In genomic region chrX:19785647-19786046, GRCh38 we compare ENCODE assay signal across 17 cellular contexts.
DNase-seq lines count a peak whose midpoint lies in the region; ATAC-seq, FAIRE-seq and TF ChIP-seq lines count a peak whose summit lies in the region.
"Had no signal": no experiment of that assay in that cellular context is flagged by ENCODE, and none has a peak within 500 bp of the region (broad histone marks: within the 10 kb centered on the region; RNA-seq: fewer than 3 reads in every experiment).

No MANE protein-coding gene starts in this region.

- H3K27ac ChIP-seq in astrocyte (ENCODE audit: low read depth, low read length) = no peak overlapping the region
- H3K27ac ChIP-seq in testis = no peak overlapping the region
- no peak overlapping the region for H3K27ac ChIP-seq in aorta (ENCODE audit: low read depth in 1 of 2, low read length in 2 of 2)
- H3K27ac ChIP-seq: gastrocnemius medialis, stomach, VCaP had no signal

- H3K4me2 ChIP-seq in astrocyte (ENCODE audit: low read length) = no peak overlapping the region
- H3K4me2 ChIP-seq: GM23338 had no signal

- no peak for TF ChIP-seq POLR2A in testis (IDR thresholded peaks at IDR 0.05)

- H3K36me3 Mint-ChIP-seq in activated CD4-positive, alpha-beta memory T cell treated with anti-CD3 and anti-CD28 coated beads, Interleukin-2, amount 10 ng/mL, durations not matched to agents 7 days and 5 days (ENCODE audit: low read depth) = peaks cover 78% of the 10 kb centered on the region
- H3K36me3 Mint-ChIP-seq in astrocyte (ENCODE audit: low read depth, unreplicated experiment) = peaks cover 6% of the 10 kb centered on the region
- H3K36me3 Mint-ChIP-seq in stimulated activated naive B cell treated with anti-CD40 and anti-IgM and Interleukin-4, amounts not matched to agents 10 μg/mL and 1 μg/mL and 100 μg/mL, for 72 hours = peaks cover 19 to 25% of the 10 kb centered on the region in 2 donors

- no peak overlapping the region for H3K9ac ChIP-seq in astrocyte (ENCODE audit: low read length)

- no peaks in the 10 kb centered on the region for H3K79me2 ChIP-seq in astrocyte (ENCODE audit: insufficient read depth, low read length)

- H3K4me3 Mint-ChIP-seq in activated CD4-positive, alpha-beta memory T cell treated with anti-CD3 and anti-CD28 coated beads, Interleukin-2, amount 10 ng/mL, durations not matched to agents 7 days and 5 days = no peak overlapping the region
- H3K4me3 Mint-ChIP-seq in astrocyte (ENCODE audit: unreplicated experiment) = no peak overlapping the region
- no peak overlapping the region for H3K4me3 Mint-ChIP-seq in stimulated activated naive B cell treated with anti-CD40 and anti-IgM and Interleukin-4, amounts not matched to agents 10 μg/mL and 1 μg/mL and 100 μg/mL, for 72 hours
- H3K4me3 Mint-ChIP-seq: GM23338, nephron had no signal

- H3K36me3 ChIP-seq in astrocyte (ENCODE audit: insufficient read depth, low read length) = no peaks in the 10 kb centered on the region
- H3K36me3 ChIP-seq in testis (ENCODE audit: low read depth, missing control alignments) = no peaks in the 10 kb centered on the region
- no peaks in the 10 kb centered on the region for H3K36me3 ChIP-seq in aorta (ENCODE audit: control insufficient read depth in 1 of 2, insufficient read depth in 2 of 2, low read length in 1 of 2)
- H3K36me3 ChIP-seq: gastrocnemius medialis, stomach had no signal

- peak; percentile 37 to 39 for ATAC-seq in stimulated activated naive B cell treated with anti-CD40 and anti-IgM and Interleukin-4, amounts not matched to agents 10 μg/mL and 1 μg/mL and 100 μg/mL, for 72 hours (replicated peaks)
- ATAC-seq in HG03520 (IDR thresholded peaks at IDR 0.05; ENCODE audit: unreplicated experiment) (no peak), aorta (ENCODE audit: low FRiP score) (no peak)
- ATAC-seq: gastrocnemius medialis, GM23338 had no signal

- H3K9me3 ChIP-seq in astrocyte (ENCODE audit: insufficient read depth, low read depth, low read length) (no peaks in the 10 kb centered on the region), testis (no peaks in the 10 kb centered on the region), aorta (ENCODE audit: control insufficient read depth, low read length) (no peaks in the 10 kb centered on the region)
- H3K9me3 ChIP-seq: gastrocnemius medialis, stomach had no signal

- H3K27me3 ChIP-seq in astrocyte (ENCODE audit: insufficient read depth, low read length) (no peaks in the 10 kb centered on the region), testis (no peaks in the 10 kb centered on the region), aorta (ENCODE audit: control insufficient read depth in 1 of 2, insufficient read depth in 2 of 2, low read length in 1 of 2) (no peaks in the 10 kb centered on the region)
- H3K27me3 ChIP-seq: gastrocnemius medialis, stomach had no signal

- H3K27me3 Mint-ChIP-seq in activated CD4-positive, alpha-beta memory T cell treated with anti-CD3 and anti-CD28 coated beads, Interleukin-2, amount 10 ng/mL, durations not matched to agents 7 days and 5 days = no peaks in the 10 kb centered on the region
- no peaks in the 10 kb centered on the region for H3K27me3 Mint-ChIP-seq in astrocyte (ENCODE audit: low read depth, unreplicated experiment)
- no peaks in the 10 kb centered on the region for H3K27me3 Mint-ChIP-seq in stimulated activated naive B cell treated with anti-CD40 and anti-IgM and Interleukin-4, amounts not matched to agents 10 μg/mL and 1 μg/mL and 100 μg/mL, for 72 hours

- no peaks in the 10 kb centered on the region for H3K4me1 ChIP-seq in astrocyte (ENCODE audit: insufficient read depth, low read length)
- H3K4me1 ChIP-seq in testis = no peaks in the 10 kb centered on the region
- H3K4me1 ChIP-seq in aorta (ENCODE audit: control insufficient read depth in 1 of 2, insufficient read depth in 2 of 2, low read length in 2 of 2) = no peaks in the 10 kb centered on the region
- H3K4me1 ChIP-seq: gastrocnemius medialis, stomach had no signal

- WGBS in testis, 2 donors = 67 to 76% methylated on average over 1 of the region's 1 CpG
- 76 to 92% methylated on average over 1 of the region's 1 CpG for WGBS in aorta, 2 donors

- H3K27ac Mint-ChIP-seq in activated CD4-positive, alpha-beta memory T cell treated with anti-CD3 and anti-CD28 coated beads, Interleukin-2, amount 10 ng/mL, durations not matched to agents 7 days and 5 days = peak overlapping the region; percentile 59
- no peak overlapping the region for H3K27ac Mint-ChIP-seq in astrocyte (ENCODE audit: unreplicated experiment)
- peak overlapping the region; percentile 57 for H3K27ac Mint-ChIP-seq in stimulated activated naive B cell treated with anti-CD40 and anti-IgM and Interleukin-4, amounts not matched to agents 10 μg/mL and 1 μg/mL and 100 μg/mL, for 72 hours
- H3K27ac Mint-ChIP-seq: GM23338, nephron had no signal

- TF ChIP-seq CTCF in astrocyte (IDR thresholded peaks at IDR 0.05; ENCODE audit: insufficient read depth, low read depth, low read length) (no peak), testis (IDR thresholded peaks at IDR 0.05) (no peak)

- H3K4me3 ChIP-seq in astrocyte (ENCODE audit: insufficient read depth, low read depth, low read length) (no peak overlapping the region), testis (no peak overlapping the region), aorta (ENCODE audit: low read length in 2 of 2) (no peak overlapping the region)
- H3K4me3 ChIP-seq: gastrocnemius medialis, GM23338, lung, stomach had no signal

- CTCF ChIA-PET in activated CD4-positive, alpha-beta memory T cell treated with anti-CD3 and anti-CD28 coated beads, Interleukin-2, amount 10 ng/mL, durations not matched to agents 7 days and 5 days (lab: Charles Lee) = no interaction called here

- POLR2A ChIA-PET in activated CD4-positive, alpha-beta memory T cell treated with anti-CD3 and anti-CD28 coated beads, Interleukin-2, amount 10 ng/mL, durations not matched to agents 7 days and 5 days (lab: Charles Lee) = interaction anchor here (1.6 to 2.0 kb wide), 3 partner anchors 9 to 36 kb away, joined by 3 to 5 read pairs (median 5); no protein-coding TSS in a partner anchor

- H4K20me1 ChIP-seq in astrocyte (ENCODE audit: insufficient read depth, low read length) = no peaks in the 10 kb centered on the region

- H2AFZ ChIP-seq in astrocyte (ENCODE audit: low read depth, low read length) = no peak overlapping the region
- H2AFZ ChIP-seq: GM23338 had no signal

- peaks cover 51% of the 10 kb centered on the region for H3K4me1 Mint-ChIP-seq in activated CD4-positive, alpha-beta memory T cell treated with anti-CD3 and anti-CD28 coated beads, Interleukin-2, amount 10 ng/mL, durations not matched to agents 7 days and 5 days
- peaks cover under 1% of the 10 kb centered on the region for H3K4me1 Mint-ChIP-seq in astrocyte (ENCODE audit: low read depth, unreplicated experiment)
- H3K4me1 Mint-ChIP-seq in stimulated activated naive B cell treated with anti-CD40 and anti-IgM and Interleukin-4, amounts not matched to agents 10 μg/mL and 1 μg/mL and 100 μg/mL, for 72 hours = peaks cover 5 to 46% of the 10 kb centered on the region in 2 donors
- H3K4me1 Mint-ChIP-seq: GM23338, nephron had no signal

- DNase-seq in activated T-cell treated with anti-CD3 and anti-CD28 coated beads for 24 hours (ENCODE audit: low read depth) (peak; percentile 43), activated T-cell treated with anti-CD3 and anti-CD28 coated beads for 4 hours (no peak), astrocyte (ENCODE audit: low read depth) (no peak), testis (no peak), aorta (no peak)
- no peak for DNase-seq in activated CD4-positive, alpha-beta memory T cell treated with anti-CD3 and anti-CD28 coated beads, Interleukin-2, amount 10 ng/mL, durations not matched to agents 7 days and 5 days
- DNase-seq in stimulated activated naive B cell treated with anti-CD40 and anti-IgM and Interleukin-4, amounts not matched to agents 10 μg/mL and 1 μg/mL and 100 μg/mL, for 72 hours = no peak
- DNase-seq: ACHN, cerebellar nuclear complex, gastrocnemius medialis, NCI-H2227 treated with DMSO at 0.1 percent for 48 hours, stomach had no signal

- intact Hi-C loops in testis (cut with DNase I; ENCODE audit: low total_unique reads) (no loop called here), aorta (cut with DNase I) (no loop called here)

- FAIRE-seq in astrocyte (lab: Jason Lieb, UNC) = peak; percentile 60

- H3K9me3 Mint-ChIP-seq in activated CD4-positive, alpha-beta memory T cell treated with anti-CD3 and anti-CD28 coated beads, Interleukin-2, amount 10 ng/mL, durations not matched to agents 7 days and 5 days = peaks cover 16% of the 10 kb centered on the region
- H3K9me3 Mint-ChIP-seq in astrocyte (ENCODE audit: unreplicated experiment) = no peaks in the 10 kb centered on the region
- no peaks in the 10 kb centered on the region for H3K9me3 Mint-ChIP-seq in stimulated activated naive B cell treated with anti-CD40 and anti-IgM and Interleukin-4, amounts not matched to agents 10 μg/mL and 1 μg/mL and 100 μg/mL, for 72 hours
- H3K9me3 Mint-ChIP-seq: GM23338 had no signal

Comparison
In these comparisons a context has a peak if more than half of its experiments do, and no peak if none do; other contexts are left out.
1. ATAC-seq: peak in stimulated activated naive B cell treated with anti-CD40 and anti-IgM and Interleukin-4, amounts not matched to agents 10 μg/mL and 1 μg/mL and 100 μg/mL, for 72 hours (2 of 2); none in HG03520 (single experiment) and aorta (single experiment).